29 cellular contexts compared by ENCODE assay signal in the genomic region with DNA sequence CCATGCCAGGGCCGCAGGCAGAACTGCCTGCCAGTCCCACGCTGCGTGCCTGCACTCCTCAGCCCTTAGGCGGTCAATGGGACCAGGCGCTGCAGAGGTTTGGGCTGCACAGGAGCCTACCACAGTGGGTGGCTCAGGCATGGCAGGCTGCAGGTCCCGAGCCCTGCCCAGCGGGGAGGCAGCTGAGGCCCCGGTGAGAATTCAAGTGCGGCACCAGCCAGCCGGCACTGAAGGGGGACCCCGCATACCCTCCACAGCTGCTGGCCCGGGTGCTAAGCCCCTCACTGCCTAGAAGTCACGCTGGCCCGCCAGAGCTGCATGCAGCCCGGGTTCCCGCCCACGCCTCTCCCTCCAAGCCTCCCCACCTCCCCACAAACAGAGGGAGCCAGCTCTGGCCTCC.
"Had no signal": no experiment of that assay in that cellular context is flagged by ENCODE, and none has a peak within 500 bp of the region (broad histone marks: within the 10 kb centered on the region; RNA-seq: fewer than 3 reads in every experiment).

No MANE protein-coding gene starts in this region.

- ATAC-seq: esophagus mucosa; gastrocnemius medialis; left cardiac atrium; left lung; naive thymus-derived CD4-positive, alpha-beta T cell had no signal

- H3K4me3 ChIP-seq: colonic mucosa, gastrocnemius medialis, hepatocyte, left lung, neural progenitor cell, prostate gland, right atrium auricular region, skin epidermis, thoracic aorta, tibial nerve, upper lobe of left lung, vagina had no signal

- H3K9ac ChIP-seq: neural progenitor cell, parathyroid adenoma had no signal

- H3K4me1 ChIP-seq: colonic mucosa, gastrocnemius medialis, left lung, neural progenitor cell, parathyroid adenoma, prostate gland, right atrium auricular region, tibial nerve, upper lobe of left lung, vagina had no signal

- H3K27ac ChIP-seq: colonic mucosa, epithelial cell of prostate, gastrocnemius medialis, hepatocyte, left lung, neural progenitor cell, parathyroid adenoma, prostate gland, right atrium auricular region, skin epidermis, thoracic aorta, tibial nerve, upper lobe of left lung, vagina had no signal

- H3K36me3 ChIP-seq: colonic mucosa, gastrocnemius medialis, left lung, neural progenitor cell, prostate gland, right atrium auricular region, thoracic aorta, tibial nerve, upper lobe of left lung, vagina had no signal

- DNase-seq: colonic mucosa; effector CD8-positive, alpha-beta T cell; endodermal cell; foreskin fibroblast; gastrocnemius medialis; head of caudate nucleus; left cardiac atrium; mammary epithelial cell; mesendoderm; midbrain; naive thymus-derived CD4-positive, alpha-beta T cell; stimulated activated CD4-positive, alpha-beta T cell treated with anti-CD3 and anti-CD28 coated beads, Interleukin-15, amount 100 ng/mL, for 24 hours; stimulated activated CD4-positive, alpha-beta T cell treated with anti-CD3 and anti-CD28 coated beads, Interleukin-4, amount 100 ng/mL, for 1 hour; stimulated activated CD8-positive, alpha-beta memory T cell treated with anti-CD3 and anti-CD28 coated beads, Interleukin-4, amount 100 ng/mL, for 48 hours; stimulated activated naive CD4-positive, alpha-beta T cell; substantia nigra had no signal

- H3K27me3 ChIP-seq: colonic mucosa, gastrocnemius medialis, hepatocyte, left lung, neural progenitor cell, right atrium auricular region, tibial nerve, upper lobe of left lung, vagina had no signal

- H3K9me3 ChIP-seq: colonic mucosa, gastrocnemius medialis, prostate gland, right atrium auricular region, thoracic aorta, upper lobe of left lung, vagina had no signal
